ENCODE assay signal across 1 cellular context in genomic region chr6:152129606-152130249, GRCh38.
TF ChIP-seq lines count a peak whose summit lies in the region.

No MANE protein-coding gene starts in this region.

TF ChIP-seq in IMR-90, 13 proteins besides CTCF, POLR2A, EP300 and RAD21 (continued from another document):
- TF ChIP-seq USF2 (IDR thresholded peaks at IDR 0.05; ENCODE audit: low read depth, low read length) (no peak), NFE2L2 (IDR thresholded peaks at IDR 0.05; ENCODE audit: low read depth, low read length) (no peak), MAFK (IDR thresholded peaks at IDR 0.05; ENCODE audit: low read depth, low read length) (no peak), RFX5 (IDR thresholded peaks at IDR 0.05; ENCODE audit: low read depth, low read length) (no peak), MXI1 (IDR thresholded peaks at IDR 0.05; ENCODE audit: borderline replicate concordance, low read depth, low read length) (no peak), BHLHE40 (IDR thresholded peaks at IDR 0.05; ENCODE audit: low read depth, low read length) (no peak), ELK1 (IDR thresholded peaks at IDR 0.05; ENCODE audit: borderline replicate concordance, low read depth, low read length) (no peak)
